1 cellular context compared by ENCODE assay signal in genomic region chr4:32775049-32775448, GRCh38.
TF ChIP-seq lines count a peak whose summit lies in the region.

No MANE protein-coding gene starts in this region.

TF ChIP-seq in SK-N-SH treated with all-trans-retinoic acid at 6 μM for 48 hours, 23 proteins besides CTCF, POLR2A, EP300 and RAD21 (continued from another document):
- TF ChIP-seq CSRNP3 (CRISPR knock-in tag; IDR thresholded peaks at IDR 0.05): no peak
- no peak for TF ChIP-seq ZNF565 (CRISPR knock-in tag; conservative IDR thresholded peaks at IDR 0.05; ENCODE audit: low read depth)
